8 cellular contexts compared by ENCODE assay signal in genomic region chr1:160070243-160071163, GRCh38. TPM values are rescaled to one million over a fixed set of nuclear protein-coding genes. Genes with fewer than 3 reads are reported as not detected.
DNase-seq lines count a peak whose midpoint lies in the region; ATAC-seq and TF ChIP-seq lines count a peak whose summit lies in the region.

No MANE protein-coding gene starts in this region.

- H3K4me3 ChIP-seq in BJ (ENCODE audit: low read depth, low read length) (peak overlapping the region; percentile 42), GM23338 (peak overlapping the region; percentile 87), OCI-LY1 (ENCODE audit: low read depth, low read length, poor library complexity, severe bottlenecking) (peak overlapping the region; percentile 67)

- CTCF ChIA-PET in BJ (lab: Yijun Ruan, JAX) = interaction anchor here (0.7 to 6.4 kb wide), 7 partner anchors 9 to 182 kb away, joined by 3 to 62 read pairs (median 5); partner anchors contain the start of gene KCNJ9

- no peaks in the 10 kb centered on the region for H4K20me1 ChIP-seq in GM23338 (replicated peaks; ENCODE audit: insufficient read depth)
- H4K20me1 ChIP-seq in OCI-LY1 (ENCODE audit: insufficient read depth, low read length) = no peaks in the 10 kb centered on the region

- H3K27me3 ChIP-seq in BJ (ENCODE audit: control insufficient read depth, insufficient read depth, low read length) (peaks cover 33% of the 10 kb centered on the region), GM23338 (ENCODE audit: insufficient read depth) (peaks cover 42% of the 10 kb centered on the region), OCI-LY1 (ENCODE audit: insufficient read depth, low read length) (no peaks in the 10 kb centered on the region)

- H3K9ac ChIP-seq in OCI-LY1 (ENCODE audit: low read length) = peak overlapping the region; percentile 42; the same call in 1 of the 2 replicates

- DNase-seq in BJ (ENCODE audit: low read depth) = no peak
- peak; percentile 94 for DNase-seq in GM23338 (ENCODE audit: low spot score)
- peak; percentile 39 to 45 for DNase-seq in activated T-helper 1 cell treated with anti-CD3 and anti-CD28 coated beads, Interleukin-2, amount 50 U/mL, for 16 hours (ENCODE audit: low read depth in 1 of 2, low spot score in 1 of 2)
- DNase-seq in fibroblast of peridontal ligament (ENCODE audit: extremely low read depth) = peak; percentile 26
- DNase-seq in naive B cell = peak; percentile 70
- peak; percentile 46 to 68 for DNase-seq in stimulated activated CD8-positive, alpha-beta memory T cell treated with anti-CD3 and anti-CD28 coated beads, Interleukin-7, amount 100 ng/mL, for 48 hours (ENCODE audit: extremely low read depth in 1 of 2, low read depth in 1 of 2)
- no peak for DNase-seq in SKM-1 (lab: John Stamatoyannopoulos, UW; ENCODE audit: unreplicated experiment)

- H3K9me3 ChIP-seq in OCI-LY1 (ENCODE audit: low read length) = no peaks in the 10 kb centered on the region

- H3K36me3 ChIP-seq in BJ (ENCODE audit: control insufficient read depth, insufficient read depth, low read length) = no peaks in the 10 kb centered on the region
- H3K36me3 ChIP-seq in GM23338 (ENCODE audit: insufficient read depth) = no peaks in the 10 kb centered on the region
- H3K36me3 ChIP-seq in OCI-LY1 (ENCODE audit: insufficient read depth, low read length) = no peaks in the 10 kb centered on the region

- H3K9me3 Mint-ChIP-seq in GM23338 (no peaks in the 10 kb centered on the region; the same call in 2 of the 3 replicates), naive B cell (no peaks in the 10 kb centered on the region)

- H3K79me2 ChIP-seq in GM23338 (replicated peaks; ENCODE audit: insufficient read depth) = no peaks in the 10 kb centered on the region
- no peaks in the 10 kb centered on the region for H3K79me2 ChIP-seq in OCI-LY1 (ENCODE audit: insufficient read depth, low read length)

- H3K4me2 ChIP-seq in GM23338 (peak overlapping the region; percentile 83), OCI-LY1 (ENCODE audit: low read length) (peak overlapping the region; percentile 94)

- ATAC-seq in GM23338 = peak; percentile 92
- peak; percentile 94 to 97 for ATAC-seq in naive B cell (ENCODE audit: low read depth in 2 of 2)

- H3F3A ChIP-seq in GM23338 (replicated peaks; ENCODE audit: low read depth) (peaks cover 4% of the 10 kb centered on the region; the same call in 1 of the 2 replicates), OCI-LY1 (ENCODE audit: insufficient read depth, low read length) (no peaks in the 10 kb centered on the region)

- peaks cover 21% of the 10 kb centered on the region for H3K4me1 ChIP-seq in GM23338 (ENCODE audit: insufficient read depth)
- peaks cover 12% of the 10 kb centered on the region for H3K4me1 ChIP-seq in OCI-LY1 (ENCODE audit: insufficient read depth, low read length, severe bottlenecking)

- POLR2A ChIA-PET in BJ (lab: Charles Lee) = no interaction called here

- H3K4me3 Mint-ChIP-seq in GM23338 = peak overlapping the region; percentile 84
- H3K4me3 Mint-ChIP-seq in naive B cell = peak overlapping the region; percentile 86 to 94 (median 90)

- no peaks in the 10 kb centered on the region for H3K9me2 ChIP-seq in GM23338 (ENCODE audit: insufficient read depth)
- H3K9me2 ChIP-seq in OCI-LY1 (ENCODE audit: low read depth, low read length) = no peaks in the 10 kb centered on the region

- H3K36me3 Mint-ChIP-seq in GM23338 (ENCODE audit: low read depth) = no peaks in the 10 kb centered on the region
- H3K36me3 Mint-ChIP-seq in naive B cell = no peaks in the 10 kb centered on the region

- 0 out of 2 replicates have a peak, but pooled peaks have one; percentile 4 for TF ChIP-seq CTCF in BJ (IDR thresholded peaks at IDR 0.05; ENCODE audit: insufficient read depth, low read depth, low read length)
- no peak for TF ChIP-seq CTCF in GM23338 (conservative IDR thresholded peaks at IDR 0.05; ENCODE audit: low read depth in 2 of 2)
- TF ChIP-seq CTCF in OCI-LY1 (IDR thresholded peaks at IDR 0.05; ENCODE audit: low read length) = no peak

- H3K27ac Mint-ChIP-seq in GM23338 (no peak overlapping the region), naive B cell (peak overlapping the region in 3 of 6 donors; percentile 0 to 73 (median 58))

- peak overlapping the region; percentile 97 for H2AFZ ChIP-seq in GM23338
- no peak overlapping the region; the same call in 1 of the 2 replicates for H2AFZ ChIP-seq in OCI-LY1 (ENCODE audit: low read length)

- H3K4me1 Mint-ChIP-seq in GM23338 (peaks cover 30% of the 10 kb centered on the region), naive B cell (peaks cover 15 to 24% (median 16%) of the 10 kb centered on the region in 3 donors)

- no peak overlapping the region for H3K27ac ChIP-seq in GM23338 (ENCODE audit: low read depth)
- no peak overlapping the region for H3K27ac ChIP-seq in OCI-LY1 (ENCODE audit: low read depth, low read length, poor library complexity, severe bottlenecking)

- H3K27me3 Mint-ChIP-seq in GM23338 (ENCODE audit: insufficient read depth, low read depth, poor library complexity) (peaks cover 16% of the 10 kb centered on the region), naive B cell (peaks cover 34 to 79% (median 76%) of the 10 kb centered on the region in 3 donors)

TF ChIP-seq in GM23338, 12 proteins besides CTCF, POLR2A, EP300 and RAD21:
- TF ChIP-seq POLR2AphosphoS5 (IDR thresholded peaks at IDR 0.05; ENCODE audit: low read depth) = no peak
- TF ChIP-seq ETS1 (IDR thresholded peaks at IDR 0.05) = no peak
- no peak for TF ChIP-seq NANOG (IDR thresholded peaks at IDR 0.05; ENCODE audit: borderline replicate concordance)

RNA-seq across cellular contexts. Expression of gene KCNJ10, which starts 0.5 kb away (rescaled TPM):
- polyA plus RNA-seq in BJ (2011; rRNA removed) (not detected in 2 replicates), GM23338 (2016; fragmentation: Nextera tagmentation; extraction: Ambion mirVana) (1.2 and 1.4 TPM in 2 replicates), naive B cell (ENCODE audit: low read depth in 6 of 6) (not detected)
- polyA minus RNA-seq in BJ (2011; rRNA and poly(A)+ RNA removed) = not detected in 2 replicates
- 1.6 and 2.8 TPM in 2 replicates for total RNA-seq in GM23338 (2014; rRNA removed; shearing (Covaris generic))

RNA-seq across cellular contexts. Expression of gene KCNJ9, which starts 10.8 kb away (rescaled TPM):
- polyA plus RNA-seq in BJ (2011; rRNA removed) = not detected in 2 replicates
- not detected in 2 replicates for polyA minus RNA-seq in BJ (2011; rRNA and poly(A)+ RNA removed)
- total RNA-seq in GM23338 (2014; rRNA removed; shearing (Covaris generic)) = 0.08 and 0.24 TPM in 2 replicates
- polyA plus RNA-seq in GM23338 (2016; fragmentation: Nextera tagmentation; extraction: Ambion mirVana) = 0.26 and 0.34 TPM in 2 replicates
- under 1 TPM in 1 of 6 donors, not detected in 5; 0.08 TPM for polyA plus RNA-seq in naive B cell (ENCODE audit: low read depth in 6 of 6)

RNA-seq across cellular contexts. Expression of gene IGSF8, which starts 27.9 kb away (rescaled TPM):
- polyA plus RNA-seq in BJ (2011; rRNA removed) (17.4 and 29.7 TPM in 2 replicates), GM23338 (2016; fragmentation: Nextera tagmentation; extraction: Ambion mirVana) (38.4 and 41.5 TPM in 2 replicates), naive B cell (ENCODE audit: low read depth in 6 of 6) (10 to 100 TPM; 33.6 to 53.1 (median 47.7) TPM)
- polyA minus RNA-seq in BJ (2011; rRNA and poly(A)+ RNA removed) = 9.3 and 11.9 TPM in 2 replicates
- total RNA-seq in GM23338 (2014; rRNA removed; shearing (Covaris generic)) = 111 and 120 TPM in 2 replicates

RNA-seq across cellular contexts. Expression of gene PIGM, which starts 38.7 kb away (rescaled TPM):
- polyA plus RNA-seq in BJ (2011; rRNA removed) (3.5 and 4.8 TPM in 2 replicates), GM23338 (2016; fragmentation: Nextera tagmentation; extraction: Ambion mirVana) (5.0 TPM in 2 replicates), naive B cell (ENCODE audit: low read depth in 6 of 6) (1 to 10 TPM in 5 of 6 donors, under 1 TPM in 1; 0.98 to 2.0 (median 1.5) TPM)
- 2.2 and 2.5 TPM in 2 replicates for polyA minus RNA-seq in BJ (2011; rRNA and poly(A)+ RNA removed)
- total RNA-seq in GM23338 (2014; rRNA removed; shearing (Covaris generic)) = 4.6 and 5.0 TPM in 2 replicates

RNA-seq across cellular contexts. Expression of gene ATP1A2, which starts 45.1 kb away (rescaled TPM):
- 0.49 and 1.1 TPM in 2 replicates for polyA plus RNA-seq in BJ (2011; rRNA removed)
- 0.26 and 0.47 TPM in 2 replicates for polyA minus RNA-seq in BJ (2011; rRNA and poly(A)+ RNA removed)
- total RNA-seq in GM23338 (2014; rRNA removed; shearing (Covaris generic)) = 17.7 and 18.3 TPM in 2 replicates
- 4.9 and 5.2 TPM in 2 replicates for polyA plus RNA-seq in GM23338 (2016; fragmentation: Nextera tagmentation; extraction: Ambion mirVana)
- polyA plus RNA-seq in naive B cell (ENCODE audit: low read depth in 6 of 6) = not detected

Comparison
In these comparisons a context has a peak if more than half of its experiments do, and no peak if none do; other contexts are left out.
1. DNase-seq: peak in GM23338 (single experiment), activated T-helper 1 cell treated with anti-CD3 and anti-CD28 coated beads, Interleukin-2, amount 50 U/mL, for 16 hours (2 of 2), fibroblast of peridontal ligament (single experiment), naive B cell (single experiment) and stimulated activated CD8-positive, alpha-beta memory T cell treated with anti-CD3 and anti-CD28 coated beads, Interleukin-7, amount 100 ng/mL, for 48 hours (2 of 2); none in BJ (single experiment) and SKM-1 (single experiment).
2. Peak in every context shown above with its lines, with median percentiles within 50 percentile points of each other: H3K4me3 ChIP-seq.